In the genomic region with DNA sequence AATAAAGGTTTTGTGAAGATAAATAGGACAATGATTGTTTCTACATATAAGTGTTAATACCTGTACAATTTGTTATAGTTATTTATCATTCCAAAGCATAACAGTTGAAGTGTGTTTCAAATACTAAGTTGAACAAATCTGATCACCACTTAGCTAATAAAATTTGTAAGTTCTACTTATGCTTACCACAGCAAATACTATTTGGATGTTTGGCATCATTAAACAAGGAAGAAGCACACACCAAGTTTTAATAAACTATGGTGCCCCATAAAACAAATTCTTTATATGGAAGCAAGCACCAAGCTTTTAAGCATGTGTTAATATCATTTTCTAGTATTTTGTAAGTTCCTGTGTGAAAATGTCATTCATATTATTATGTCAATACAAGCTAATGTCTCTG, we compare ENCODE assay signal across 15 cellular contexts.
"Had no signal": no experiment of that assay in that cellular context is flagged by ENCODE, and none has a peak within 500 bp of the region (broad histone marks: within the 10 kb centered on the region; RNA-seq: fewer than 3 reads in every experiment).

No MANE protein-coding gene starts in this region.

- FAIRE-seq: urothelium cell line had no signal

- H3K4me1 ChIP-seq: prostate gland, testis had no signal

- H3K27ac ChIP-seq: prostate gland, testis had no signal

- H3K9me3 Mint-ChIP-seq: activated naive CD4-positive, alpha-beta T cell treated with anti-CD3 and anti-CD28 coated beads, Interleukin-2, amount 50 U/mL, for 72 hours; activated T-cell treated with anti-CD3 and anti-CD28 coated beads, Interleukin-2, amount 50 U/mL, for 24 hours had no signal

- H3K27ac Mint-ChIP-seq: activated CD8-positive, alpha-beta memory T cell treated with anti-CD3 and anti-CD28 coated beads, Interleukin-2, amount 10 ng/mL, durations not matched to agents 7 days and 5 days; activated naive CD4-positive, alpha-beta T cell treated with anti-CD3 and anti-CD28 coated beads, Interleukin-2, amount 50 U/mL, for 72 hours; activated T-cell treated with anti-CD3 and anti-CD28 coated beads, Interleukin-2, amount 50 U/mL, for 24 hours; naive thymus-derived CD4-positive, alpha-beta T cell had no signal

- H3K9me3 ChIP-seq: prostate gland, testis had no signal

- H3K4me3 ChIP-seq: prostate gland, testis had no signal

- H3K4me3 Mint-ChIP-seq: activated CD8-positive, alpha-beta memory T cell treated with anti-CD3 and anti-CD28 coated beads, Interleukin-2, amount 10 ng/mL, durations not matched to agents 7 days and 5 days; activated T-cell treated with anti-CD3 and anti-CD28 coated beads, Interleukin-2, amount 50 U/mL, for 24 hours; naive thymus-derived CD4-positive, alpha-beta T cell had no signal

- H3K36me3 ChIP-seq: prostate gland had no signal

- DNase-seq: activated CD4-positive, alpha-beta T cell treated with anti-CD3 and anti-CD28 coated beads, Interleukin-2, amount 50 U/mL, for 4 hours; activated CD8-positive, alpha-beta memory T cell treated with anti-CD3 and anti-CD28 coated beads, Interleukin-2, amount 10 ng/mL, durations not matched to agents 7 days and 5 days; activated effector memory CD4-positive, alpha-beta T cell treated with Interleukin-2 at 50 U/mL for 16 hours; activated T-cell treated with anti-CD3 and anti-CD28 coated beads, Interleukin-2, amount 50 U/mL, for 24 hours; dermis blood vessel endothelial cell; foreskin melanocyte; kidney; naive thymus-derived CD4-positive, alpha-beta T cell; stimulated activated naive CD4-positive, alpha-beta T cell treated with Interleukin-2 at 50 U/mL for 16 hours; testis had no signal

- H3K36me3 Mint-ChIP-seq: naive thymus-derived CD4-positive, alpha-beta T cell had no signal

- ATAC-seq: activated CD4-positive, CD25-positive, alpha-beta regulatory T cell treated with anti-CD3 and anti-CD28 coated beads, Interleukin-2, amount 50 U/mL, for 24 hours; activated CD8-positive, alpha-beta memory T cell treated with anti-CD3 and anti-CD28 coated beads, Interleukin-2, amount 10 ng/mL, durations not matched to agents 7 days and 5 days; activated naive CD4-positive, alpha-beta T cell treated with anti-CD3 and anti-CD28 coated beads, Interleukin-2, amount 50 U/mL, for 72 hours; naive thymus-derived CD4-positive, alpha-beta T cell; sciatic nerve had no signal

- H3K27me3 ChIP-seq: testis had no signal
